In the genomic region with DNA sequence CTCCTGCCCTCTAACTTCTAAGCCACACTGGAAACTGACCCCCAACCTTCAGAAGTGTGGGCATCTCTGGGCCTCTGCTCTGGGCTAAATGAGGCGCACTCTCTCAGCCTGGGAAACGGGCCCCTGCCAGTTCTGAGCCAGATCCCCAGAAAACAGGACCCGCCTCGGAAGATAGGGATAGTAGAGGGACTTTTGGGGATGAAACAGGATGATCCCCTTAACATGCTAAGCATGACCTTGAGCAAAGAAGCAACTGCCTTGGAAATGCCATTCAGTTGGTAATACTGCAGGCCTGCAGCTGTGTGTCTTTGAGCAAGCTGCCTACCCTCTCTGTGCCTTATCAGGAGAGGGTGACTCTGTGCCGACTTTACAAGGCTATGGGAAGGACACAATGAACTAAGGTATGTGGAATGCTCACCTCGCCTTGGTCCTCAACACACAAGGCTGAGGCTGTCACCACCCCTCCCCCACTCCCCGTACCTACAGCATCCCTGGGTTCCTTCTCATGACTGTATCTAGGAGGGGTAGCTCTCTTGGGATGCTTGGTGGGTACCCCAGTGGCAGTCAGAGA, we compare ENCODE assay signal across 1 cellular context.
TF ChIP-seq lines count a peak whose summit lies in the region.

No MANE protein-coding gene starts in this region.

TF ChIP-seq in K562, 482 proteins besides CTCF, POLR2A, EP300 and RAD21 (continued from another document):
- TF ChIP-seq, protein P1, sequence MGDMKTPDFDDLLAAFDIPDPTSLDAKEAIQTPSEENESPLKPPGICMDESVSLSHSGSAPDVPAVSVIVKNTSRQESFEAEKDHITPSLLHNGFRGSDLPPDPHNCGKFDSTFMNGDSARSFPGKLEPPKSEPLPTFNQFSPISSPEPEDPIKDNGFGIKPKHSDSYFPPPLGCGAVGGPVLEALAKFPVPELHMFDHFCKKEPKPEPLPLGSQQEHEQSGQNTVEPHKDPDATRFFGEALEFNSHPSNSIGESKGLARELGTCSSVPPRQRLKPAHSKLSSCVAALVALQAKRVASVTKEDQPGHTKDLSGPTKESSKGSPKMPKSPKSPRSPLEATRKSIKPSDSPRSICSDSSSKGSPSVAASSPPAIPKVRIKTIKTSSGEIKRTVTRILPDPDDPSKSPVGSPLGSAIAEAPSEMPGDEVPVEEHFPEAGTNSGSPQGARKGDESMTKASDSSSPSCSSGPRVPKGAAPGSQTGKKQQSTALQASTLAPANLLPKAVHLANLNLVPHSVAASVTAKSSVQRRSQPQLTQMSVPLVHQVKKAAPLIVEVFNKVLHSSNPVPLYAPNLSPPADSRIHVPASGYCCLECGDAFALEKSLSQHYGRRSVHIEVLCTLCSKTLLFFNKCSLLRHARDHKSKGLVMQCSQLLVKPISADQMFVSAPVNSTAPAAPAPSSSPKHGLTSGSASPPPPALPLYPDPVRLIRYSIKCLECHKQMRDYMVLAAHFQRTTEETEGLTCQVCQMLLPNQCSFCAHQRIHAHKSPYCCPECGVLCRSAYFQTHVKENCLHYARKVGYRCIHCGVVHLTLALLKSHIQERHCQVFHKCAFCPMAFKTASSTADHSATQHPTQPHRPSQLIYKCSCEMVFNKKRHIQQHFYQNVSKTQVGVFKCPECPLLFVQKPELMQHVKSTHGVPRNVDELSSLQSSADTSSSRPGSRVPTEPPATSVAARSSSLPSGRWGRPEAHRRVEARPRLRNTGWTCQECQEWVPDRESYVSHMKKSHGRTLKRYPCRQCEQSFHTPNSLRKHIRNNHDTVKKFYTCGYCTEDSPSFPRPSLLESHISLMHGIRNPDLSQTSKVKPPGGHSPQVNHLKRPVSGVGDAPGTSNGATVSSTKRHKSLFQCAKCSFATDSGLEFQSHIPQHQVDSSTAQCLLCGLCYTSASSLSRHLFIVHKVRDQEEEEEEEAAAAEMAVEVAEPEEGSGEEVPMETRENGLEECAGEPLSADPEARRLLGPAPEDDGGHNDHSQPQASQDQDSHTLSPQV (IDR thresholded peaks at IDR 0.05), result no peak
- peak; percentile 72 for TF ChIP-seq SMARCA5 (IDR thresholded peaks at IDR 0.05)
- TF ChIP-seq ZKSCAN8 (CRISPR knock-in tag; IDR thresholded peaks at IDR 0.05), result no peak
- TF ChIP-seq, protein P2, sequence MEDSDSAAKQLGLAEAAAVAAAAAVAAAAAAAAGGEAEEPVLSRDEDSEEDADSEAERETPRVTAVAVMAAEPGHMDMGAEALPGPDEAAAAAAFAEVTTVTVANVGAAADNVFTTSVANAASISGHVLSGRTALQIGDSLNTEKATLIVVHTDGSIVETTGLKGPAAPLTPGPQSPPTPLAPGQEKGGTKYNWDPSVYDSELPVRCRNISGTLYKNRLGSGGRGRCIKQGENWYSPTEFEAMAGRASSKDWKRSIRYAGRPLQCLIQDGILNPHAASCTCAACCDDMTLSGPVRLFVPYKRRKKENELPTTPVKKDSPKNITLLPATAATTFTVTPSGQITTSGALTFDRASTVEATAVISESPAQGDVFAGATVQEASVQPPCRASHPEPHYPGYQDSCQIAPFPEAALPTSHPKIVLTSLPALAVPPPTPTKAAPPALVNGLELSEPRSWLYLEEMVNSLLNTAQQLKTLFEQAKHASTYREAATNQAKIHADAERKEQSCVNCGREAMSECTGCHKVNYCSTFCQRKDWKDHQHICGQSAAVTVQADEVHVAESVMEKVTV (CRISPR knock-in tag; IDR thresholded peaks at IDR 0.05), result no peak
- peak in 1 of 2 experiments; percentile 67; a peak in 2 of 4 replicates for TF ChIP-seq RCOR1 (IDR thresholded peaks at IDR 0.05; ENCODE audit: borderline replicate concordance in 1 of 2, low read depth in 2 of 2, low read length in 2 of 2)
- peak; percentile 87 for TF ChIP-seq RBM25 (IDR thresholded peaks at IDR 0.05; ENCODE audit: low read depth, low read length, severe bottlenecking)
- TF ChIP-seq ZNF165 (CRISPR knock-in tag; IDR thresholded peaks at IDR 0.05; ENCODE audit: borderline replicate concordance), result no peak
- TF ChIP-seq ZBTB12 (CRISPR knock-in tag; IDR thresholded peaks at IDR 0.05), result no peak
- TF ChIP-seq NONO (IDR thresholded peaks at IDR 0.05; ENCODE audit: low read depth in 2 of 2, low read length in 1 of 2), result no peak
- TF ChIP-seq BRD4 (IDR thresholded peaks at IDR 0.05), result no peak
- TF ChIP-seq NR2C1 (IDR thresholded peaks at IDR 0.05), result no peak
- no peak for TF ChIP-seq NR2C1 (tag; IDR thresholded peaks at IDR 0.05)
- 0 out of 2 replicates have a peak, but pooled peaks have one; percentile 81 for TF ChIP-seq PTBP1 (IDR thresholded peaks at IDR 0.05; ENCODE audit: low read depth, low read length)
- no peak for TF ChIP-seq ZBTB17 (CRISPR knock-in tag; IDR thresholded peaks at IDR 0.05)
- TF ChIP-seq RNF219 (CRISPR knock-in tag; IDR thresholded peaks at IDR 0.05), result no peak
- no peak for TF ChIP-seq TAF15 (IDR thresholded peaks at IDR 0.05; ENCODE audit: low read depth, low read length)
- TF ChIP-seq IFI16 (CRISPR knock-in tag; IDR thresholded peaks at IDR 0.05), result no peak
- TF ChIP-seq CREB3 (tag; conservative IDR thresholded peaks at IDR 0.05; ENCODE audit: low read depth), result no peak
- TF ChIP-seq, protein P3, sequence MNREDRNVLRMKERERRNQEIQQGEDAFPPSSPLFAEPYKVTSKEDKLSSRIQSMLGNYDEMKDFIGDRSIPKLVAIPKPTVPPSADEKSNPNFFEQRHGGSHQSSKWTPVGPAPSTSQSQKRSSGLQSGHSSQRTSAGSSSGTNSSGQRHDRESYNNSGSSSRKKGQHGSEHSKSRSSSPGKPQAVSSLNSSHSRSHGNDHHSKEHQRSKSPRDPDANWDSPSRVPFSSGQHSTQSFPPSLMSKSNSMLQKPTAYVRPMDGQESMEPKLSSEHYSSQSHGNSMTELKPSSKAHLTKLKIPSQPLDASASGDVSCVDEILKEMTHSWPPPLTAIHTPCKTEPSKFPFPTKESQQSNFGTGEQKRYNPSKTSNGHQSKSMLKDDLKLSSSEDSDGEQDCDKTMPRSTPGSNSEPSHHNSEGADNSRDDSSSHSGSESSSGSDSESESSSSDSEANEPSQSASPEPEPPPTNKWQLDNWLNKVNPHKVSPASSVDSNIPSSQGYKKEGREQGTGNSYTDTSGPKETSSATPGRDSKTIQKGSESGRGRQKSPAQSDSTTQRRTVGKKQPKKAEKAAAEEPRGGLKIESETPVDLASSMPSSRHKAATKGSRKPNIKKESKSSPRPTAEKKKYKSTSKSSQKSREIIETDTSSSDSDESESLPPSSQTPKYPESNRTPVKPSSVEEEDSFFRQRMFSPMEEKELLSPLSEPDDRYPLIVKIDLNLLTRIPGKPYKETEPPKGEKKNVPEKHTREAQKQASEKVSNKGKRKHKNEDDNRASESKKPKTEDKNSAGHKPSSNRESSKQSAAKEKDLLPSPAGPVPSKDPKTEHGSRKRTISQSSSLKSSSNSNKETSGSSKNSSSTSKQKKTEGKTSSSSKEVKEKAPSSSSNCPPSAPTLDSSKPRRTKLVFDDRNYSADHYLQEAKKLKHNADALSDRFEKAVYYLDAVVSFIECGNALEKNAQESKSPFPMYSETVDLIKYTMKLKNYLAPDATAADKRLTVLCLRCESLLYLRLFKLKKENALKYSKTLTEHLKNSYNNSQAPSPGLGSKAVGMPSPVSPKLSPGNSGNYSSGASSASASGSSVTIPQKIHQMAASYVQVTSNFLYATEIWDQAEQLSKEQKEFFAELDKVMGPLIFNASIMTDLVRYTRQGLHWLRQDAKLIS (CRISPR knock-in tag; IDR thresholded peaks at IDR 0.05), result no peak
- TF ChIP-seq KDM1A (IDR thresholded peaks at IDR 0.05), result peak; percentile 74 to 84
- TF ChIP-seq BCOR (IDR thresholded peaks at IDR 0.05), result peak; percentile 93
